8 cellular contexts compared by ENCODE assay signal in the genomic region with DNA sequence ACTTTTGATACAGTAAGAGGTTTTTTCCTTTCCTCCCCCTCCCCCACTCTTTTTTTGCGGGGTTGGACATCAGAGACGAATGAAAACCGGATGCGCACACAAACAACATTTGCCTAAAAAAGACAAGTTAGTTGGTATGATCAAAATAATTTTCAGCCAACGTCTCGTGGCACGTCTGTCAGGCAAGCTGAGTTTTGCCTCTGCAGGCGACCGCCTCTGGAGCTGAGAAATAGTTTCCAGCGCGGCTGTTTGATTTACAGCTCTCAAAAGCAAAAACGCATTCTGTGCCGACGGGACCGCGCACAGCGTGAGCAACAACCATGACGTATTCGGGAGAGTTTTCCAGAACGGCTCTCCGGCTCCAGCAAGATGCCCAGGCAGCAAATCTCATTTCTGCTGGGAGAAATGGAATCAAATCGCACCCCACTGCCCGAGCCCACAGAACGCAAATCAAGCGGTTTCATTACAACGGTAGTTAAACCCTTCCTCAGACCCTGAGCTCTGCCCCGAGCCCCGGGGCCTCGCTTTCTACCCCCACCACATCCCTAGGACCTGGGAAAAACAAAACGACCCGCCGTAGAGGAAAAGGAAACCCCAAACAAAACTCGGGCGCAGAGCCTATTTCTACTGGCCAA. TPM values are rescaled to one million over a fixed set of nuclear protein-coding genes. Genes with fewer than 3 reads are reported as not detected.
DNase-seq lines count a peak whose midpoint lies in the region; ATAC-seq and TF ChIP-seq lines count a peak whose summit lies in the region.

No MANE protein-coding gene starts in this region.

- peak overlapping the region; percentile 92 to 98 for H3K9ac ChIP-seq in duodenal mucosa (ENCODE audit: low read depth in 1 of 2, low read length in 2 of 2)

- TF ChIP-seq CTCF in DOHH2 (IDR thresholded peaks at IDR 0.05; ENCODE audit: low read depth, low read length, poor library complexity, severe bottlenecking) (no peak), lower lobe of right lung (IDR thresholded peaks at IDR 0.05) (no peak)

- H3K36me3 ChIP-seq in DOHH2 (ENCODE audit: control insufficient read depth, low read length) (no peaks in the 10 kb centered on the region), duodenal mucosa (ENCODE audit: control insufficient read depth in 1 of 2, insufficient read depth in 2 of 2, low read length in 2 of 2) (no peaks in the 10 kb centered on the region), lower lobe of right lung (no peaks in the 10 kb centered on the region)

- peak overlapping the region; percentile 81 for H3K27ac ChIP-seq in DOHH2 (ENCODE audit: low read depth, low read length)
- H3K27ac ChIP-seq in duodenal mucosa (ENCODE audit: low read depth, low read length): peak overlapping the region; percentile 99
- H3K27ac ChIP-seq in lower lobe of right lung: peak overlapping the region; percentile 99

- H3K27me3 ChIP-seq in DOHH2 (ENCODE audit: control insufficient read depth, low read length): no peaks in the 10 kb centered on the region
- H3K27me3 ChIP-seq in duodenal mucosa (ENCODE audit: control insufficient read depth in 1 of 2, insufficient read depth in 2 of 2, low read length in 2 of 2): no peaks in the 10 kb centered on the region
- H3K27me3 ChIP-seq in lower lobe of right lung (ENCODE audit: low read depth): no peaks in the 10 kb centered on the region

- peak; percentile 54 to 56 for ATAC-seq in lower lobe of right lung

- H3K9me3 ChIP-seq in DOHH2 (ENCODE audit: control insufficient read depth, insufficient read depth, low read length) (no peaks in the 10 kb centered on the region), duodenal mucosa (ENCODE audit: control insufficient read depth in 1 of 2, low read length in 2 of 2) (no peaks in the 10 kb centered on the region), lower lobe of right lung (no peaks in the 10 kb centered on the region)

- H3K4me3 ChIP-seq in DOHH2 (ENCODE audit: low read length) (peak overlapping the region; percentile 84), duodenal mucosa (ENCODE audit: low read depth in 1 of 2, low read length in 2 of 2) (peak overlapping the region; percentile 73 to 80), lower lobe of right lung (peak overlapping the region; percentile 63)

- H3K9me2 ChIP-seq in DOHH2 (replicated peaks; ENCODE audit: control insufficient read depth, low read length): no peaks in the 10 kb centered on the region

- H3K4me1 ChIP-seq in DOHH2 (ENCODE audit: control insufficient read depth, low read length): peaks cover 27% of the 10 kb centered on the region
- peaks cover 25 to 35% of the 10 kb centered on the region in 2 donors for H3K4me1 ChIP-seq in duodenal mucosa (ENCODE audit: control insufficient read depth in 1 of 2, insufficient read depth in 2 of 2, low read length in 2 of 2)
- H3K4me1 ChIP-seq in lower lobe of right lung: peaks cover 23% of the 10 kb centered on the region

- H3K4me2 ChIP-seq in DOHH2 (ENCODE audit: low read length): peak overlapping the region; percentile 79

- no peaks in the 10 kb centered on the region for H3K79me2 ChIP-seq in DOHH2 (ENCODE audit: control insufficient read depth, low read length)

- intact Hi-C loops in lower lobe of right lung (cut with DNase I): no loop called here

- no peaks in the 10 kb centered on the region for H4K20me1 ChIP-seq in DOHH2 (ENCODE audit: control insufficient read depth, insufficient read depth, low read depth, low read length)

- H3F3A ChIP-seq in DOHH2 (ENCODE audit: control insufficient read depth, insufficient read depth): 0 out of 2 replicates have a peak, but pooled peaks cover 3% of the 10 kb centered on the region

- DNase-seq in H4 (ENCODE audit: low spot score) (peak; percentile 48), NCI-H128 (lab: John Stamatoyannopoulos, UW; ENCODE audit: unreplicated experiment) (peak; percentile 72), lower lobe of right lung (peak; percentile 78), ecto neural progenitor cell (ENCODE audit: low spot score) (no peak)
- DNase-seq in activated CD4-positive, alpha-beta T cell treated with anti-CD3 and anti-CD28 coated beads for 24 hours (ENCODE audit: low read depth in 2 of 2): peak; percentile 47 to 52
- DNase-seq in stimulated activated CD4-positive, alpha-beta T cell treated with anti-CD3 and anti-CD28 coated beads, TNF-alpha, amount 100 ng/mL, for 4 hours (ENCODE audit: low read depth in 3 of 3): peak; percentile 53 to 66 (median 63)

RNA-seq across cellular contexts. Expression of gene CALM1, which starts 14.2 kb away (rescaled TPM):
- total RNA-seq in H4 (2014; rRNA removed; shearing (Covaris generic)): 271 and 291 TPM in 2 replicates
- 518 TPM for total RNA-seq in lower lobe of right lung

RNA-seq across cellular contexts. Expression of gene NRDE2, which starts 50.9 kb away (rescaled TPM):
- 3.6 and 3.8 TPM in 2 replicates for total RNA-seq in H4 (2014; rRNA removed; shearing (Covaris generic))
- total RNA-seq in lower lobe of right lung: 22.2 TPM
